ENCODE assay signal across 8 cellular contexts in the genomic region with DNA sequence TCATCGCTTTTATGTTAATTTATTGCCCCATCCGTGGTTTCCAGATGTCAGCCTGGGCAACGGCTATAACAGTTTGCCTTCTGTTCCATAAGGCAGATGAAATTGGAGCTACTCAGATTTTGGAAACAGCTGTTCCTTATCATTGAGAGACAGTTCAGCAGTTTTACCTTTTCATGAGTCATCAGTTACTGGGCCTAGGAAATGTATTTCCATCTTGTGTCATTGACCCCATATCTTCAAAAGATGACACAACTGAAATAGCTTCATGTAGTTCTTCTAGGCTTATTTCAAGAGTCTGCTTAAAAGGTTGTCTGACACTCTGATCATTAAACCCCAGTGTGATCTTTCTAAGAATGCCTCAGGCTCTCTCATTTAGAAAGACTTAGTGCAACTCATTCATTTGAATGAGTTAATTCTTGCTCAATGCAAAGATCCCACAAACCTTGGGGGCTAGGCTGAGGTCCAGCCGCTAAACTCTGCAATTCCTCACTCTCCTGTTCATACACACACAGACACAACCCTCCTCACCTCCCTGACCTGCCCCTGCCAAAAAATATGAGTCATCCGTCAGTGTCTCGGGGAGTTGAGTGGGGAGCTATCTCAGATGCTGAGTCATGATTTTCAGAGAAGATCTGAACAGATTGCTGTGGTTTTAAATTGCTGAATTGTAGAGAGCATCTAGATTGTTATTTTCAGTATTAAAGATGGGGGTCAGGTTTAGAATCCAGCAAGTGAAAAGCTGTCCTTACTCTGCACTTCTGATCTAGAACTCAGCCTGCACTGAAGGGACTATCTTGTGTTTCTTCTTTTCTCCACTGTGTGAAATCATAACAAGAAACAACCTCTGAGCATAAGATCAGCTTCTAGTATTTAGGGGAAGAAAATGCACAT.
DNase-seq lines count a peak whose midpoint lies in the region; ATAC-seq and TF ChIP-seq lines count a peak whose summit lies in the region.

No MANE protein-coding gene starts in this region.

- intact Hi-C loops in left colon (cut with DNase I, micrococcal nuclease), result no loop called here

- DNase-seq in activated T-cell treated with anti-CD3 and anti-CD28 coated beads for 24 hours (ENCODE audit: low read depth) (peak; percentile 37), amniotic epithelial cell (ENCODE audit: low read depth) (peak; percentile 99), left colon (no peak), NCI-H1417 (lab: John Stamatoyannopoulos, UW) (no peak)
- no peak for DNase-seq in activated T-cell treated with anti-CD3 and anti-CD28 coated beads, Interleukin-2, amount 50 U/mL, for 1 hour
- peak; percentile 71 for DNase-seq in stimulated activated CD8-positive, alpha-beta memory T cell treated with anti-CD3 and anti-CD28 coated beads, Interleukin-4, amount 100 ng/mL, for 48 hours

- ATAC-seq in HG03060 (IDR thresholded peaks at IDR 0.05; ENCODE audit: low read depth, unreplicated experiment), result peak; percentile 65
- ATAC-seq in left colon, result peak; percentile 33

TF ChIP-seq in PFSK-1, 5 proteins besides CTCF, POLR2A, EP300 and RAD21:
- TF ChIP-seq TAF1 (IDR thresholded peaks at IDR 0.05; ENCODE audit: borderline replicate concordance, insufficient read depth, low read length) (no peak), POLR2AphosphoS5 (IDR thresholded peaks at IDR 0.05; ENCODE audit: low read depth, low read length) (no peak), FOXP2 (optimal IDR thresholded peaks at IDR 0.05; ENCODE audit: borderline replicate concordance, extremely low read depth, extremely low read length, insufficient read depth) (no peak), SIN3A (IDR thresholded peaks at IDR 0.05; ENCODE audit: borderline replicate concordance, insufficient read depth, low read length) (0 out of 2 replicates have a peak, but pooled peaks have one; percentile 87)
- TF ChIP-seq, protein P1, sequence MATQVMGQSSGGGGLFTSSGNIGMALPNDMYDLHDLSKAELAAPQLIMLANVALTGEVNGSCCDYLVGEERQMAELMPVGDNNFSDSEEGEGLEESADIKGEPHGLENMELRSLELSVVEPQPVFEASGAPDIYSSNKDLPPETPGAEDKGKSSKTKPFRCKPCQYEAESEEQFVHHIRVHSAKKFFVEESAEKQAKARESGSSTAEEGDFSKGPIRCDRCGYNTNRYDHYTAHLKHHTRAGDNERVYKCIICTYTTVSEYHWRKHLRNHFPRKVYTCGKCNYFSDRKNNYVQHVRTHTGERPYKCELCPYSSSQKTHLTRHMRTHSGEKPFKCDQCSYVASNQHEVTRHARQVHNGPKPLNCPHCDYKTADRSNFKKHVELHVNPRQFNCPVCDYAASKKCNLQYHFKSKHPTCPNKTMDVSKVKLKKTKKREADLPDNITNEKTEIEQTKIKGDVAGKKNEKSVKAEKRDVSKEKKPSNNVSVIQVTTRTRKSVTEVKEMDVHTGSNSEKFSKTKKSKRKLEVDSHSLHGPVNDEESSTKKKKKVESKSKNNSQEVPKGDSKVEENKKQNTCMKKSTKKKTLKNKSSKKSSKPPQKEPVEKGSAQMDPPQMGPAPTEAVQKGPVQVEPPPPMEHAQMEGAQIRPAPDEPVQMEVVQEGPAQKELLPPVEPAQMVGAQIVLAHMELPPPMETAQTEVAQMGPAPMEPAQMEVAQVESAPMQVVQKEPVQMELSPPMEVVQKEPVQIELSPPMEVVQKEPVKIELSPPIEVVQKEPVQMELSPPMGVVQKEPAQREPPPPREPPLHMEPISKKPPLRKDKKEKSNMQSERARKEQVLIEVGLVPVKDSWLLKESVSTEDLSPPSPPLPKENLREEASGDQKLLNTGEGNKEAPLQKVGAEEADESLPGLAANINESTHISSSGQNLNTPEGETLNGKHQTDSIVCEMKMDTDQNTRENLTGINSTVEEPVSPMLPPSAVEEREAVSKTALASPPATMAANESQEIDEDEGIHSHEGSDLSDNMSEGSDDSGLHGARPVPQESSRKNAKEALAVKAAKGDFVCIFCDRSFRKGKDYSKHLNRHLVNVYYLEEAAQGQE (IDR thresholded peaks at IDR 0.05; ENCODE audit: insufficient read depth in 1 of 2, low read depth in 2 of 2, low read length in 2 of 2), result 0 out of 4 replicates have a peak, but pooled peaks of 1 of the 2 experiments have one; percentile 39

Comparison
In these comparisons a context has a peak if more than half of its experiments do, and no peak if none do; other contexts are left out.
1. DNase-seq: peak in activated T-cell treated with anti-CD3 and anti-CD28 coated beads for 24 hours (single experiment), amniotic epithelial cell (single experiment) and stimulated activated CD8-positive, alpha-beta memory T cell treated with anti-CD3 and anti-CD28 coated beads, Interleukin-4, amount 100 ng/mL, for 48 hours (single experiment); none in activated T-cell treated with anti-CD3 and anti-CD28 coated beads, Interleukin-2, amount 50 U/mL, for 1 hour (single experiment), left colon (0 of 2) and NCI-H1417 (0 of 3).